1 cellular context compared by ENCODE assay signal in the genomic region with DNA sequence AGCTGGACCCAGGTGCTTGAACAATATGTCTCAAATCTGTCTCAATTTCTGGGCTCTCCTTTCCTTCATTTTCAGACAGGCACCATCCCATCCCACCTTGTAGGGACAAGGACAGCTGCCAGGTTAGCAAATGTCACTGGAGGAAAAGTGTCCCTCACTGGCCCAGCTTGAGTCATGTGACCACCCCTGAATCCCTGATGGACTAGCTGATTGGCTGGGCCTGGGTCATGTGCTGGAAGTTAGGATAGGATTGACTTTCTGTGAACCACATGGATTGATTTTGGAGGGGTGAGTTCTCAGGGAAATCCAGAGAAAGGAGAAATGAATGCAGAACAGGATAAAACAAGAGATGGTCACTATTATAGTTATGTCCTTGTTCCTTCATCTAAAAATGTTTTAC.
TF ChIP-seq lines count a peak whose summit lies in the region.

No MANE protein-coding gene starts in this region.

TF ChIP-seq in IMR-90, 13 proteins besides CTCF, POLR2A, EP300 and RAD21:
- TF ChIP-seq CHD1 (IDR thresholded peaks at IDR 0.05; ENCODE audit: low read depth, low read length), result no peak
- TF ChIP-seq, protein P1, sequence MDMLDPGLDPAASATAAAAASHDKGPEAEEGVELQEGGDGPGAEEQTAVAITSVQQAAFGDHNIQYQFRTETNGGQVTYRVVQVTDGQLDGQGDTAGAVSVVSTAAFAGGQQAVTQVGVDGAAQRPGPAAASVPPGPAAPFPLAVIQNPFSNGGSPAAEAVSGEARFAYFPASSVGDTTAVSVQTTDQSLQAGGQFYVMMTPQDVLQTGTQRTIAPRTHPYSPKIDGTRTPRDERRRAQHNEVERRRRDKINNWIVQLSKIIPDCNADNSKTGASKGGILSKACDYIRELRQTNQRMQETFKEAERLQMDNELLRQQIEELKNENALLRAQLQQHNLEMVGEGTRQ (IDR thresholded peaks at IDR 0.05; ENCODE audit: low read depth, low read length), result peak; percentile 82
- TF ChIP-seq SMC3 (IDR thresholded peaks at IDR 0.05; ENCODE audit: low read depth, low read length), result no peak
